ENCODE assay signal across 16 cellular contexts in genomic region chr20:38453941-38454340, GRCh38. TPM values are rescaled to one million over a fixed set of nuclear protein-coding genes. Genes with fewer than 3 reads are reported as not detected.
DNase-seq lines count a peak whose midpoint lies in the region; ATAC-seq and TF ChIP-seq lines count a peak whose summit lies in the region.
"Had no signal": no experiment of that assay in that cellular context is flagged by ENCODE, and none has a peak within 500 bp of the region (broad histone marks: within the 10 kb centered on the region; RNA-seq: fewer than 3 reads in every experiment).

No MANE protein-coding gene starts in this region.

- peaks cover 28% of the 10 kb centered on the region for H3K4me1 ChIP-seq in KMS-11 (ENCODE audit: low read depth, poor library complexity, severe bottlenecking)

- no peak overlapping the region; the same call in 1 of the 2 replicates for H3K9ac ChIP-seq in KMS-11
- H3K9ac ChIP-seq: SK-N-SH had no signal

- no peak overlapping the region for H3K27ac Mint-ChIP-seq in stimulated activated effector memory CD8-positive, alpha-beta T cell treated with anti-CD3 and anti-CD28 coated beads, Interleukin-12 subunit alpha, Interleukin-12 subunit beta, amount 100 ng/mL, for 72 hours
- H3K27ac Mint-ChIP-seq: activated CD8-positive, alpha-beta T cell treated with anti-CD3 and anti-CD28 coated beads for 36 hours; activated naive CD8-positive, alpha-beta T cell treated with anti-CD3 and anti-CD28 coated beads, Interleukin-2, amount 50 U/mL, for 24 hours; CD4-positive, CD25-positive, alpha-beta regulatory T cell had no signal

- H3K27ac ChIP-seq in KMS-11, result peak overlapping the region; percentile 61

- peak overlapping the region; percentile 50 for H3K4me2 ChIP-seq in KMS-11
- H3K4me2 ChIP-seq: SK-N-SH had no signal

- peaks cover 12% of the 10 kb centered on the region for H3K4me1 Mint-ChIP-seq in stimulated activated effector memory CD8-positive, alpha-beta T cell treated with anti-CD3 and anti-CD28 coated beads, Interleukin-12 subunit alpha, Interleukin-12 subunit beta, amount 100 ng/mL, for 72 hours

- H3K36me3 Mint-ChIP-seq in stimulated activated effector memory CD8-positive, alpha-beta T cell treated with anti-CD3 and anti-CD28 coated beads, Interleukin-12 subunit alpha, Interleukin-12 subunit beta, amount 100 ng/mL, for 72 hours, result peaks cover 13% of the 10 kb centered on the region

- H3K27me3 ChIP-seq in KMS-11 (ENCODE audit: insufficient read depth, low read depth) (no peaks in the 10 kb centered on the region), kidney epithelial cell (ENCODE audit: control insufficient read depth, insufficient read depth, low read length) (no peaks in the 10 kb centered on the region)

- no peaks in the 10 kb centered on the region for H3K79me2 ChIP-seq in KMS-11 (ENCODE audit: insufficient read depth, low read depth)

- DNase-seq in GM12864 (ENCODE audit: low read depth), result peak; percentile 61
- peak; percentile 57 for DNase-seq in kidney epithelial cell (ENCODE audit: low read depth)
- no peak for DNase-seq in stimulated activated effector memory CD8-positive, alpha-beta T cell treated with anti-CD3 and anti-CD28 coated beads, Interleukin-12 subunit alpha, Interleukin-12 subunit beta, amount 100 ng/mL, for 72 hours (ENCODE audit: low spot score in 2 of 2)
- DNase-seq in germinal center (ENCODE audit: low spot score), result no peak
- DNase-seq in cerebellar nuclear complex (lab: John Stamatoyannopoulos, UW), result no peak
- DNase-seq: activated CD8-positive, alpha-beta T cell treated with anti-CD3 and anti-CD28 coated beads for 36 hours; activated naive CD8-positive, alpha-beta T cell treated with anti-CD3 and anti-CD28 coated beads, Interleukin-2, amount 50 U/mL, for 24 hours; CD4-positive, CD25-positive, alpha-beta regulatory T cell; effector CD8-positive, alpha-beta T cell; NCI-H2171 treated with DMSO at 0.1 percent for 48 hours; SK-N-SH; substantia nigra had no signal

- TF ChIP-seq CTCF in GM12864 (IDR thresholded peaks at IDR 0.05; ENCODE audit: low read depth, low read length, missing control alignments) (no peak), KMS-11 (conservative IDR thresholded peaks at IDR 0.05; ENCODE audit: low read depth, low read length) (no peak), kidney epithelial cell (IDR thresholded peaks at IDR 0.05; ENCODE audit: insufficient read depth, low read length, poor library complexity, severe bottlenecking) (no peak)

- H3K4me3 Mint-ChIP-seq in stimulated activated effector memory CD8-positive, alpha-beta T cell treated with anti-CD3 and anti-CD28 coated beads, Interleukin-12 subunit alpha, Interleukin-12 subunit beta, amount 100 ng/mL, for 72 hours, result no peak overlapping the region
- H3K4me3 Mint-ChIP-seq: activated CD8-positive, alpha-beta T cell treated with anti-CD3 and anti-CD28 coated beads for 36 hours; activated naive CD8-positive, alpha-beta T cell treated with anti-CD3 and anti-CD28 coated beads, Interleukin-2, amount 50 U/mL, for 24 hours; CD4-positive, CD25-positive, alpha-beta regulatory T cell; neural crest cell had no signal

- peak overlapping the region; percentile 66 for H2AFZ ChIP-seq in KMS-11 (ENCODE audit: low read depth)

- H3K9me3 Mint-ChIP-seq in stimulated activated effector memory CD8-positive, alpha-beta T cell treated with anti-CD3 and anti-CD28 coated beads, Interleukin-12 subunit alpha, Interleukin-12 subunit beta, amount 100 ng/mL, for 72 hours, result no peaks in the 10 kb centered on the region
- H3K9me3 Mint-ChIP-seq: activated CD8-positive, alpha-beta T cell treated with anti-CD3 and anti-CD28 coated beads for 36 hours; activated naive CD8-positive, alpha-beta T cell treated with anti-CD3 and anti-CD28 coated beads, Interleukin-2, amount 50 U/mL, for 24 hours; neural crest cell had no signal

- H4K20me1 ChIP-seq in KMS-11 (ENCODE audit: insufficient read depth), result no peaks in the 10 kb centered on the region

- peak; percentile 45 for ATAC-seq in GM19468 (IDR thresholded peaks at IDR 0.05; ENCODE audit: extremely low read depth, unreplicated experiment)
- no peak for ATAC-seq in stimulated activated effector memory CD8-positive, alpha-beta T cell treated with anti-CD3 and anti-CD28 coated beads, Interleukin-12 subunit alpha, Interleukin-12 subunit beta, amount 100 ng/mL, for 72 hours
- no peak for ATAC-seq in HG02973 (IDR thresholded peaks at IDR 0.05; ENCODE audit: unreplicated experiment)
- ATAC-seq: activated CD8-positive, alpha-beta T cell treated with anti-CD3 and anti-CD28 coated beads for 36 hours; activated naive CD8-positive, alpha-beta T cell treated with anti-CD3 and anti-CD28 coated beads, Interleukin-2, amount 50 U/mL, for 24 hours had no signal

- no peak overlapping the region for H3K4me3 ChIP-seq in GM12864 (ENCODE audit: low read depth, low read length)
- no peak overlapping the region for H3K4me3 ChIP-seq in KMS-11 (IDR thresholded peaks at IDR 0.05; ENCODE audit: insufficient read depth, low read depth, low read length)
- no peak overlapping the region for H3K4me3 ChIP-seq in kidney epithelial cell (ENCODE audit: low read depth, low read length)

- H3K36me3 ChIP-seq in KMS-11 (ENCODE audit: insufficient read depth) (no peaks in the 10 kb centered on the region; the same call in 1 of the 2 replicates), kidney epithelial cell (ENCODE audit: control insufficient read depth, insufficient read depth, low read length) (no peaks in the 10 kb centered on the region)

RNA-seq across cellular contexts. Expression of gene RALGAPB, which starts 18.7 kb away (rescaled TPM):
- 32.9 and 35.1 TPM in 2 replicates for total RNA-seq in kidney epithelial cell

RNA-seq across cellular contexts. Expression of gene SNHG17, which starts 18.8 kb away (rescaled TPM):
- total RNA-seq in kidney epithelial cell, result 34.2 and 47.6 TPM in 2 replicates

Comparison
In these comparisons a context has a peak if more than half of its experiments do, and no peak if none do; other contexts are left out.
1. DNase-seq: peak in GM12864 (single experiment) and kidney epithelial cell (single experiment); none in stimulated activated effector memory CD8-positive, alpha-beta T cell treated with anti-CD3 and anti-CD28 coated beads, Interleukin-12 subunit alpha, Interleukin-12 subunit beta, amount 100 ng/mL, for 72 hours (0 of 2), germinal center (single experiment) and cerebellar nuclear complex (0 of 2).